In genomic region chr22:40261783-40262182, GRCh38 we compare ENCODE assay signal across 24 cellular contexts.
DNase-seq lines count a peak whose midpoint lies in the region; ATAC-seq and TF ChIP-seq lines count a peak whose summit lies in the region.
"Had no signal": no experiment of that assay in that cellular context is flagged by ENCODE, and none has a peak within 500 bp of the region (broad histone marks: within the 10 kb centered on the region; RNA-seq: fewer than 3 reads in every experiment).

No MANE protein-coding gene starts in this region.

- no peak overlapping the region for H3K27ac ChIP-seq in right lobe of liver

- no peaks in the 10 kb centered on the region for H3K27me3 ChIP-seq in right lobe of liver
- H3K27me3 ChIP-seq: BLaER1 treated with 17β-estradiol and CSF1 and Interleukin-3, amounts not matched to agents 10 nM and 100 nM had no signal

- intact Hi-C loops in right lobe of liver (cut with DNase I) = loop anchor here in 1 of 2 donors (5.0 kb wide), 1 partner anchor 79 kb away; no protein-coding TSS in a partner anchor

- ATAC-seq in activated naive CD8-positive, alpha-beta T cell treated with anti-CD3 and anti-CD28 coated beads, Interleukin-2, amount 50 U/mL, for 24 hours = no peak
- no peak for ATAC-seq in central memory CD8-positive, alpha-beta T cell (replicated peaks; ENCODE audit: extremely low read depth, poor library complexity, severe bottlenecking)
- ATAC-seq in right lobe of liver = peak in 3 of 4 donors; percentile 29 to 51 (median 30)
- ATAC-seq in HG02840 (IDR thresholded peaks at IDR 0.05; ENCODE audit: low FRiP score, unreplicated experiment) = no peak
- no peak for ATAC-seq in natural killer cell treated with Interleukin-12 subunit alpha and Interleukin-12 subunit beta and Interleukin-15 and Interleukin-18, amount 100 ng/mL, for 72 hours
- ATAC-seq: GM23338 had no signal

- peaks cover 54% of the 10 kb centered on the region for H3K36me3 Mint-ChIP-seq in activated naive CD8-positive, alpha-beta T cell treated with anti-CD3 and anti-CD28 coated beads for 36 hours
- peaks cover 46% of the 10 kb centered on the region for H3K36me3 Mint-ChIP-seq in activated naive CD8-positive, alpha-beta T cell treated with anti-CD3 and anti-CD28 coated beads, Interleukin-2, amount 50 U/mL, for 24 hours (ENCODE audit: low read depth)
- H3K36me3 Mint-ChIP-seq in central memory CD8-positive, alpha-beta T cell (ENCODE audit: insufficient read depth) = peaks cover 44% of the 10 kb centered on the region
- peaks cover 23% of the 10 kb centered on the region for H3K36me3 Mint-ChIP-seq in natural killer cell treated with Interleukin-12 subunit alpha and Interleukin-12 subunit beta and Interleukin-15 and Interleukin-18, amount 100 ng/mL, for 72 hours
- H3K36me3 Mint-ChIP-seq: IgD-negative memory B cell had no signal

- no peaks in the 10 kb centered on the region for H3K9me3 ChIP-seq in right lobe of liver
- H3K9me3 ChIP-seq: HAP-1 had no signal

- H3K4me3 Mint-ChIP-seq in activated naive CD8-positive, alpha-beta T cell treated with anti-CD3 and anti-CD28 coated beads for 36 hours = no peak overlapping the region
- H3K4me3 Mint-ChIP-seq in activated naive CD8-positive, alpha-beta T cell treated with anti-CD3 and anti-CD28 coated beads, Interleukin-2, amount 50 U/mL, for 24 hours = no peak overlapping the region
- H3K4me3 Mint-ChIP-seq in central memory CD8-positive, alpha-beta T cell = no peak overlapping the region
- no peak overlapping the region for H3K4me3 Mint-ChIP-seq in natural killer cell treated with Interleukin-12 subunit alpha and Interleukin-12 subunit beta and Interleukin-15 and Interleukin-18, amount 100 ng/mL, for 72 hours
- H3K4me3 Mint-ChIP-seq: CD4-positive, alpha-beta T cell; GM23338; HFFc6; IgD-negative memory B cell had no signal

- TF ChIP-seq POLR2A in right lobe of liver (IDR thresholded peaks at IDR 0.05) = no peak

- H3K9me3 Mint-ChIP-seq in activated naive CD8-positive, alpha-beta T cell treated with anti-CD3 and anti-CD28 coated beads for 36 hours = no peaks in the 10 kb centered on the region
- H3K9me3 Mint-ChIP-seq in activated naive CD8-positive, alpha-beta T cell treated with anti-CD3 and anti-CD28 coated beads, Interleukin-2, amount 50 U/mL, for 24 hours = peaks cover 4% of the 10 kb centered on the region
- no peaks in the 10 kb centered on the region for H3K9me3 Mint-ChIP-seq in central memory CD8-positive, alpha-beta T cell
- peaks cover 6% of the 10 kb centered on the region for H3K9me3 Mint-ChIP-seq in natural killer cell treated with Interleukin-12 subunit alpha and Interleukin-12 subunit beta and Interleukin-15 and Interleukin-18, amount 100 ng/mL, for 72 hours
- H3K9me3 Mint-ChIP-seq: CD4-positive, alpha-beta T cell; GM23338; HFFc6; IgD-negative memory B cell had no signal

- peak overlapping the region; percentile 52 for H3K27ac Mint-ChIP-seq in activated naive CD8-positive, alpha-beta T cell treated with anti-CD3 and anti-CD28 coated beads for 36 hours
- H3K27ac Mint-ChIP-seq in activated naive CD8-positive, alpha-beta T cell treated with anti-CD3 and anti-CD28 coated beads, Interleukin-2, amount 50 U/mL, for 24 hours = no peak overlapping the region
- H3K27ac Mint-ChIP-seq in central memory CD8-positive, alpha-beta T cell (ENCODE audit: low read depth) = peak overlapping the region; percentile 29
- H3K27ac Mint-ChIP-seq in natural killer cell treated with Interleukin-12 subunit alpha and Interleukin-12 subunit beta and Interleukin-15 and Interleukin-18, amount 100 ng/mL, for 72 hours = no peak overlapping the region
- H3K27ac Mint-ChIP-seq: GM23338, HFFc6, IgD-negative memory B cell had no signal

- DNase-seq in activated naive CD8-positive, alpha-beta T cell treated with anti-CD3 and anti-CD28 coated beads for 36 hours = no peak
- no peak for DNase-seq in activated naive CD8-positive, alpha-beta T cell treated with anti-CD3 and anti-CD28 coated beads, Interleukin-2, amount 50 U/mL, for 24 hours
- DNase-seq in central memory CD8-positive, alpha-beta T cell (ENCODE audit: low spot score in 2 of 2) = no peak
- DNase-seq in right lobe of liver = peak; percentile 43 to 80 (median 62)
- DNase-seq in putamen (ENCODE audit: low spot score) = peak; percentile 30
- no peak for DNase-seq in natural killer cell treated with Interleukin-12 subunit alpha and Interleukin-12 subunit beta and Interleukin-15 and Interleukin-18, amount 100 ng/mL, for 72 hours (ENCODE audit: low spot score)
- DNase-seq in superior temporal gyrus (ENCODE audit: extremely low spot score) = no peak
- DNase-seq: CD4-positive, alpha-beta T cell; HFFc6; NCI-H1092; NCI-H1417 treated with DMSO at 0.1 percent for 48 hours; NCI-H187; NCI-H2081 treated with DMSO at 0.1 percent for 48 hours; NCI-H2171; NCI-H226; NCI-H510A; NCI-H69; RPMI8226; SHP77 had no signal

- H3K4me1 ChIP-seq in right lobe of liver = peaks cover 0 to 11% (median 4%) of the 10 kb centered on the region in 4 donors
- H3K4me1 ChIP-seq: HAP-1 had no signal

- no peak overlapping the region for H3K4me3 ChIP-seq in right lobe of liver
- H3K4me3 ChIP-seq: GM23338, HAP-1 had no signal

- no peaks in the 10 kb centered on the region for H3K27me3 Mint-ChIP-seq in activated naive CD8-positive, alpha-beta T cell treated with anti-CD3 and anti-CD28 coated beads for 36 hours
- H3K27me3 Mint-ChIP-seq in activated naive CD8-positive, alpha-beta T cell treated with anti-CD3 and anti-CD28 coated beads, Interleukin-2, amount 50 U/mL, for 24 hours = no peaks in the 10 kb centered on the region
- H3K27me3 Mint-ChIP-seq in central memory CD8-positive, alpha-beta T cell = no peaks in the 10 kb centered on the region
- no peaks in the 10 kb centered on the region for H3K27me3 Mint-ChIP-seq in natural killer cell treated with Interleukin-12 subunit alpha and Interleukin-12 subunit beta and Interleukin-15 and Interleukin-18, amount 100 ng/mL, for 72 hours
- H3K27me3 Mint-ChIP-seq: CD4-positive, alpha-beta T cell; IgD-negative memory B cell had no signal

- WGBS in right lobe of liver (ENCODE audit: insufficient coverage, low coverage, low lambda C conversion rate, missing lambda C conversion rate) = 66% methylated on average over 9 of the region's 21 CpGs

- H3K4me1 Mint-ChIP-seq in activated naive CD8-positive, alpha-beta T cell treated with anti-CD3 and anti-CD28 coated beads for 36 hours = peaks cover 42% of the 10 kb centered on the region
- H3K4me1 Mint-ChIP-seq in activated naive CD8-positive, alpha-beta T cell treated with anti-CD3 and anti-CD28 coated beads, Interleukin-2, amount 50 U/mL, for 24 hours = peaks cover 62% of the 10 kb centered on the region
- peaks cover 59% of the 10 kb centered on the region for H3K4me1 Mint-ChIP-seq in central memory CD8-positive, alpha-beta T cell
- peaks cover 48 to 50% of the 10 kb centered on the region in 2 donors for H3K4me1 Mint-ChIP-seq in natural killer cell treated with Interleukin-12 subunit alpha and Interleukin-12 subunit beta and Interleukin-15 and Interleukin-18, amount 100 ng/mL, for 72 hours (ENCODE audit: low read depth in 2 of 2)

- no peak for TF ChIP-seq CTCF in right lobe of liver (IDR thresholded peaks at IDR 0.05)

- peaks cover 0 to 24% (median 2%) of the 10 kb centered on the region in 4 donors for H3K36me3 ChIP-seq in right lobe of liver

Comparison
In these comparisons a context has a peak if more than half of its experiments do, and no peak if none do; other contexts are left out.
1. H3K27ac Mint-ChIP-seq: peak in activated naive CD8-positive, alpha-beta T cell treated with anti-CD3 and anti-CD28 coated beads for 36 hours (single experiment) and central memory CD8-positive, alpha-beta T cell (single experiment); none in activated naive CD8-positive, alpha-beta T cell treated with anti-CD3 and anti-CD28 coated beads, Interleukin-2, amount 50 U/mL, for 24 hours (single experiment) and natural killer cell treated with Interleukin-12 subunit alpha and Interleukin-12 subunit beta and Interleukin-15 and Interleukin-18, amount 100 ng/mL, for 72 hours (0 of 2).
2. DNase-seq: peak in right lobe of liver (3 of 3) and putamen (single experiment); none in activated naive CD8-positive, alpha-beta T cell treated with anti-CD3 and anti-CD28 coated beads for 36 hours (single experiment), activated naive CD8-positive, alpha-beta T cell treated with anti-CD3 and anti-CD28 coated beads, Interleukin-2, amount 50 U/mL, for 24 hours (single experiment), central memory CD8-positive, alpha-beta T cell (0 of 2), natural killer cell treated with Interleukin-12 subunit alpha and Interleukin-12 subunit beta and Interleukin-15 and Interleukin-18, amount 100 ng/mL, for 72 hours (single experiment) and superior temporal gyrus (single experiment).
3. ATAC-seq: peak in right lobe of liver (3 of 4); none in activated naive CD8-positive, alpha-beta T cell treated with anti-CD3 and anti-CD28 coated beads, Interleukin-2, amount 50 U/mL, for 24 hours (single experiment), central memory CD8-positive, alpha-beta T cell (single experiment), HG02840 (single experiment) and natural killer cell treated with Interleukin-12 subunit alpha and Interleukin-12 subunit beta and Interleukin-15 and Interleukin-18, amount 100 ng/mL, for 72 hours (0 of 2).